In genomic region chr6:127881949-127882348, GRCh38 we compare ENCODE assay signal across 4 cellular contexts. TPM values are rescaled to one million over a fixed set of nuclear protein-coding genes. Genes with fewer than 3 reads are reported as not detected.
"Had no signal": no experiment of that assay in that cellular context is flagged by ENCODE, and none has a peak within 500 bp of the region (broad histone marks: within the 10 kb centered on the region; RNA-seq: fewer than 3 reads in every experiment).

No MANE protein-coding gene starts in this region.

RNA-seq across cellular contexts. Expression of gene THEMIS, which starts 18.9 kb away (rescaled TPM):
- total RNA-seq: OCI-LY7, PC-9, SK-MEL-5, WTC11 had no signal
